ENCODE assay signal across 8 cellular contexts in the genomic region with DNA sequence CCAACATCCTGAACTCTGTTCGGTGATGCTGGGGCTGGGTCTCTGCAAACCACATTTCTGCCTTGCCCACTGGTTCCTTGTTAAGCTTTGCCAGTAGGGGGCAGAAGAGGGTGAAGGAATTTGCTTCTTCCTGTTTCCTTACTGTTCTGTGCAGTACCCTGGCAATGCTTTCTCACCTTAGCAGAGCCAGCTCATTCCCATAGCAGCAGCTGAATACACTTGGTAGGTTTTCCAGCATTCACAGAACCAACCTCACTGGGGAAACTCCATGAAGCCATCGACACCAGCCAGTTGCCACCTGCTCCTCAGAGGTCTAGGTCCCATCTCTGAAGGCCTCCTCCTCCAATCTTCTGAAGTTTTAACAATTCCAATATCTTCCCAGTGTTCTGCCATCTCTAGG.
DNase-seq lines count a peak whose midpoint lies in the region; ATAC-seq, FAIRE-seq and TF ChIP-seq lines count a peak whose summit lies in the region.

No MANE protein-coding gene starts in this region.

- H3K27me3 ChIP-seq in keratinocyte (ENCODE audit: control insufficient read depth, extremely low read depth, insufficient read depth, low read length), result no peaks in the 10 kb centered on the region

- no peaks in the 10 kb centered on the region for H3K9me1 ChIP-seq in keratinocyte (ENCODE audit: control insufficient read depth, extremely low read depth, insufficient read depth, low read length)

- H3K4me1 ChIP-seq in keratinocyte (ENCODE audit: control insufficient read depth, extremely low read depth, insufficient read depth, low read length), result no peaks in the 10 kb centered on the region

- DNase-seq in DMS53 treated with DMSO at 0.1 percent for 48 hours (lab: John Stamatoyannopoulos, UW; ENCODE audit: unreplicated experiment) (peak; percentile 14), HK-2 (ENCODE audit: unreplicated experiment) (peak; percentile 7), SKM-1 (lab: John Stamatoyannopoulos, UW; ENCODE audit: unreplicated experiment) (peak; percentile 22), keratinocyte (ENCODE audit: low read depth, low spot score) (no peak), glomerular visceral epithelial cell (ENCODE audit: extremely low spot score) (no peak), posterior vena cava (ENCODE audit: low spot score) (no peak), amniotic stem cell (lab: John Stamatoyannopoulos, UW) (no peak)

- H3K79me2 ChIP-seq in keratinocyte (ENCODE audit: control insufficient read depth, insufficient read depth, low read length), result no peaks in the 10 kb centered on the region

- no peak overlapping the region for H3K27ac ChIP-seq in keratinocyte (ENCODE audit: control insufficient read depth, insufficient read depth, low read length)

- intact Hi-C loops in posterior vena cava (cut with DNase I), result no loop called here

- ATAC-seq in GM19351 (IDR thresholded peaks at IDR 0.05; ENCODE audit: unreplicated experiment), result peak; percentile 44

- FAIRE-seq in keratinocyte (lab: Jason Lieb, UNC), result no peak

- no peak overlapping the region for H2AFZ ChIP-seq in keratinocyte (ENCODE audit: control insufficient read depth, low read length)

- peak; percentile 15 to 56 (median 46) for TF ChIP-seq CTCF in keratinocyte (optimal IDR thresholded peaks at IDR 0.05 in 1 of 3, IDR thresholded peaks at IDR 0.05 in 1 of 3, conservative IDR thresholded peaks at IDR 0.05 in 1 of 3; ENCODE audit: extremely low read depth in 1 of 3, insufficient read depth in 2 of 3, low read length in 3 of 3)

- no peaks in the 10 kb centered on the region for H4K20me1 ChIP-seq in keratinocyte (ENCODE audit: control insufficient read depth, extremely low read depth, insufficient read depth, low read length)

- H3K4me3 ChIP-seq in keratinocyte (ENCODE audit: control insufficient read depth in 2 of 3, extremely low read depth in 1 of 3, insufficient read depth in 2 of 3, low read depth in 1 of 3, low read length in 3 of 3), result no peak overlapping the region

- H3K36me3 ChIP-seq in keratinocyte (ENCODE audit: control insufficient read depth in 2 of 2, extremely low read depth in 1 of 2, insufficient read depth in 2 of 2, low read length in 2 of 2), result no peaks in the 10 kb centered on the region

- no peaks in the 10 kb centered on the region for H3K9me3 ChIP-seq in keratinocyte (ENCODE audit: control insufficient read depth, low read depth, low read length)

- dilution Hi-C loops in keratinocyte (cut with MboI; ENCODE audit: extremely low pct_ligation_motif_present, low sequenced_read_pairs), result no loop called here

- no peak overlapping the region for H3K9ac ChIP-seq in keratinocyte (ENCODE audit: control insufficient read depth, extremely low read depth, insufficient read depth, low read length)

- H3K4me2 ChIP-seq in keratinocyte (ENCODE audit: control insufficient read depth, extremely low read depth, insufficient read depth, low read depth, low read length), result no peak overlapping the region

Comparison
In these comparisons a context has a peak if more than half of its experiments do, and no peak if none do; other contexts are left out.
1. DNase-seq: peak in DMS53 treated with DMSO at 0.1 percent for 48 hours (single experiment), HK-2 (single experiment) and SKM-1 (single experiment); none in keratinocyte (single experiment), glomerular visceral epithelial cell (single experiment), posterior vena cava (single experiment) and amniotic stem cell (single experiment).